29 cellular contexts compared by ENCODE assay signal in genomic region chr7:23260371-23260770, GRCh38. TPM values are rescaled to one million over a fixed set of nuclear protein-coding genes. Genes with fewer than 3 reads are reported as not detected.
"Had no signal": no experiment of that assay in that cellular context is flagged by ENCODE, and none has a peak within 500 bp of the region (broad histone marks: within the 10 kb centered on the region; RNA-seq: fewer than 3 reads in every experiment).

No MANE protein-coding gene starts in this region.

- H3K9me3 ChIP-seq: MG63, Peyer's patch, SJCRH30 had no signal

- H3K27ac ChIP-seq: Peyer's patch, RWPE1, SJCRH30, SK-N-MC had no signal

- H3K4me1 ChIP-seq: Peyer's patch had no signal

- H3K4me3 ChIP-seq: MG63, Peyer's patch, SJCRH30, SK-N-MC had no signal

- ATAC-seq: Right ventricle myocardium inferior, SK-N-SH treated with all-trans-retinoic acid at 6 μM for 48 hours, T-cell, T-helper 17 cell had no signal

- H3K27me3 ChIP-seq: MG63, Peyer's patch, SJCRH30 had no signal

- DNase-seq: MG63, NCI-H1048, NCI-H1092 treated with DMSO at 0.1 percent for 48 hours, NCI-H1105 treated with DMSO at 0.1 percent for 48 hours, NCI-H1417, NCI-H1436, NCI-H146, NCI-H1694, NCI-H187, NCI-H1930, NCI-H2029 treated with DMSO at 0.1 percent for 48 hours, NCI-H2081 treated with DMSO at 0.1 percent for 48 hours, NCI-H2227 treated with DMSO at 0.1 percent for 48 hours, NCI-H345, NCI-H446, NCI-H510A treated with DMSO at 0.1 percent for 48 hours, NCI-H524 treated with DMSO at 0.1 percent for 48 hours, NCI-H526 treated with DMSO at 0.1 percent for 48 hours, NCI-H774, Peyer's patch, SHP77, SIG-M5, SJCRH30, T-cell, T-helper 17 cell had no signal

- H3K36me3 ChIP-seq: Peyer's patch, SJCRH30 had no signal

RNA-seq across cellular contexts. Expression of gene GPNMB, which starts 13.8 kb away (rescaled TPM):
- total RNA-seq: T-helper 17 cell had no signal
